Comparison of ENCODE assay signal across 1 cellular context in genomic region chr22:26589845-26590524, GRCh38.
TF ChIP-seq lines count a peak whose summit lies in the region.

Gene TPST2 (minus strand): TSS chr22:26590132. CDS start chr22:26541630, 48,502 bp downstream.

TF ChIP-seq in HEK293, 187 proteins besides CTCF, POLR2A, EP300 and RAD21 (continued from another document and continues in another):
- TF ChIP-seq ZNF280D (tag by site-specific recombination; IDR thresholded peaks at IDR 0.05) (no peak), FEZF1 (tag by site-specific recombination; IDR thresholded peaks at IDR 0.05) (no peak), ZNF837 (tag by site-specific recombination; IDR thresholded peaks at IDR 0.05) (no peak), ZNF292 (tag by site-specific recombination; IDR thresholded peaks at IDR 0.05; ENCODE audit: borderline replicate concordance, low read depth) (no peak), ZNF626 (tag by site-specific recombination; IDR thresholded peaks at IDR 0.05) (no peak), ZNF19 (tag by site-specific recombination; IDR thresholded peaks at IDR 0.05; ENCODE audit: low read depth) (no peak), ZNF354C (tag by site-specific recombination; IDR thresholded peaks at IDR 0.05; ENCODE audit: borderline replicate concordance, low read depth) (no peak), ZNF16 (tag by site-specific recombination; IDR thresholded peaks at IDR 0.05; ENCODE audit: low read depth) (no peak), ZNF677 (tag by site-specific recombination; IDR thresholded peaks at IDR 0.05) (no peak), ZNF580 (tag by site-specific recombination; IDR thresholded peaks at IDR 0.05) (0 out of 2 replicates have a peak, but pooled peaks have one; percentile 31), ZNF660 (tag by site-specific recombination; IDR thresholded peaks at IDR 0.05) (0 out of 2 replicates have a peak, but pooled peaks have one; percentile 18), ZNF768 (tag by site-specific recombination; IDR thresholded peaks at IDR 0.05) (no peak), ZBTB21 (tag by site-specific recombination; IDR thresholded peaks at IDR 0.05) (no peak), ZBTB7A (tag by site-specific recombination; IDR thresholded peaks at IDR 0.05; ENCODE audit: low read depth) (no peak), PATZ1 (tag by site-specific recombination; IDR thresholded peaks at IDR 0.05) (0 out of 2 replicates have a peak, but pooled peaks have one; percentile 18), ZNF362 (tag by site-specific recombination; IDR thresholded peaks at IDR 0.05) (no peak), ZNF654 (tag by site-specific recombination; IDR thresholded peaks at IDR 0.05; ENCODE audit: low read depth) (no peak), ZNF664 (tag by site-specific recombination; IDR thresholded peaks at IDR 0.05) (no peak), ZNF114 (tag by site-specific recombination; IDR thresholded peaks at IDR 0.05) (no peak), SP3 (tag by site-specific recombination; IDR thresholded peaks at IDR 0.05) (peak; percentile 32; the same call in 1 of the 2 replicates), ZBTB11 (tag by site-specific recombination; conservative IDR thresholded peaks at IDR 0.05; ENCODE audit: low read depth) (no peak), ZNF596 (tag by site-specific recombination; IDR thresholded peaks at IDR 0.05) (no peak), ZNF335 (tag by site-specific recombination; conservative IDR thresholded peaks at IDR 0.05) (peak; percentile 72), ZNF433 (tag by site-specific recombination; IDR thresholded peaks at IDR 0.05; ENCODE audit: low read depth) (no peak), ZSCAN23 (tag by site-specific recombination; IDR thresholded peaks at IDR 0.05) (no peak), ZNF830 (tag by site-specific recombination; IDR thresholded peaks at IDR 0.05; ENCODE audit: low read depth) (no peak), YY2 (tag by site-specific recombination; IDR thresholded peaks at IDR 0.05) (no peak), AEBP2 (tag by site-specific recombination; IDR thresholded peaks at IDR 0.05; ENCODE audit: borderline replicate concordance) (no peak), ZBTB17 (tag by site-specific recombination; IDR thresholded peaks at IDR 0.05) (no peak), GFI1B (tag by site-specific recombination; IDR thresholded peaks at IDR 0.05) (no peak), ZFP37 (tag by site-specific recombination; IDR thresholded peaks at IDR 0.05) (no peak), ZNF530 (tag by site-specific recombination; IDR thresholded peaks at IDR 0.05; ENCODE audit: low read depth) (no peak), ZBTB8A (tag by site-specific recombination; IDR thresholded peaks at IDR 0.05) (peak; percentile 65), ZNF514 (tag by site-specific recombination; IDR thresholded peaks at IDR 0.05) (no peak)
- TF ChIP-seq, protein P1, sequence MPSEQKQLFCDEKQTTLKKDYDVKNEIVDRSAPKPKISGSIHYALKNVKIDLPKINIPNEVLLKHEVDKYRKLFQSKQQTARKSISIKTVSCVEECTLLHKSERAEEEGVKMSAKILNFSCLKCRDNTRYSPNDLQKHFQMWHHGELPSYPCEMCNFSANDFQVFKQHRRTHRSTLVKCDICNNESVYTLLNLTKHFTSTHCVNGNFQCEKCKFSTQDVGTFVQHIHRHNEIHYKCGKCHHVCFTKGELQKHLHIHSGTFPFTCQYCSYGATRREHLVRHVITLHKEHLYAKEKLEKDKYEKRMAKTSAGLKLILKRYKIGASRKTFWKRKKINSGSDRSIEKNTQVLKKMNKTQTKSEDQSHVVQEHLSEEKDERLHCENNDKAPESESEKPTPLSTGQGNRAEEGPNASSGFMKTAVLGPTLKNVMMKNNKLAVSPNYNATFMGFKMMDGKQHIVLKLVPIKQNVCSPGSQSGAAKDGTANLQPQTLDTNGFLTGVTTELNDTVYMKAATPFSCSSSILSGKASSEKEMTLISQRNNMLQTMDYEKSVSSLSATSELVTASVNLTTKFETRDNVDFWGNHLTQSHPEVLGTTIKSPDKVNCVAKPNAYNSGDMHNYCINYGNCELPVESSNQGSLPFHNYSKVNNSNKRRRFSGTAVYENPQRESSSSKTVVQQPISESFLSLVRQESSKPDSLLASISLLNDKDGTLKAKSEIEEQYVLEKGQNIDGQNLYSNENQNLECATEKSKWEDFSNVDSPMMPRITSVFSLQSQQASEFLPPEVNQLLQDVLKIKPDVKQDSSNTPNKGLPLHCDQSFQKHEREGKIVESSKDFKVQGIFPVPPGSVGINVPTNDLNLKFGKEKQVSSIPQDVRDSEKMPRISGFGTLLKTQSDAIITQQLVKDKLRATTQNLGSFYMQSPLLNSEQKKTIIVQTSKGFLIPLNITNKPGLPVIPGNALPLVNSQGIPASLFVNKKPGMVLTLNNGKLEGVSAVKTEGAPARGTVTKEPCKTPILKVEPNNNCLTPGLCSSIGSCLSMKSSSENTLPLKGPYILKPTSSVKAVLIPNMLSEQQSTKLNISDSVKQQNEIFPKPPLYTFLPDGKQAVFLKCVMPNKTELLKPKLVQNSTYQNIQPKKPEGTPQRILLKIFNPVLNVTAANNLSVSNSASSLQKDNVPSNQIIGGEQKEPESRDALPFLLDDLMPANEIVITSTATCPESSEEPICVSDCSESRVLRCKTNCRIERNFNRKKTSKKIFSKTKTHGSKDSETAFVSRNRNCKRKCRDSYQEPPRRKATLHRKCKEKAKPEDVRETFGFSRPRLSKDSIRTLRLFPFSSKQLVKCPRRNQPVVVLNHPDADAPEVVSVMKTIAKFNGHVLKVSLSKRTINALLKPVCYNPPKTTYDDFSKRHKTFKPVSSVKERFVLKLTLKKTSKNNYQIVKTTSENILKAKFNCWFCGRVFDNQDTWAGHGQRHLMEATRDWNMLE (tag by site-specific recombination; conservative IDR thresholded peaks at IDR 0.05; ENCODE audit: low read depth), result no peak
- TF ChIP-seq, protein P2, sequence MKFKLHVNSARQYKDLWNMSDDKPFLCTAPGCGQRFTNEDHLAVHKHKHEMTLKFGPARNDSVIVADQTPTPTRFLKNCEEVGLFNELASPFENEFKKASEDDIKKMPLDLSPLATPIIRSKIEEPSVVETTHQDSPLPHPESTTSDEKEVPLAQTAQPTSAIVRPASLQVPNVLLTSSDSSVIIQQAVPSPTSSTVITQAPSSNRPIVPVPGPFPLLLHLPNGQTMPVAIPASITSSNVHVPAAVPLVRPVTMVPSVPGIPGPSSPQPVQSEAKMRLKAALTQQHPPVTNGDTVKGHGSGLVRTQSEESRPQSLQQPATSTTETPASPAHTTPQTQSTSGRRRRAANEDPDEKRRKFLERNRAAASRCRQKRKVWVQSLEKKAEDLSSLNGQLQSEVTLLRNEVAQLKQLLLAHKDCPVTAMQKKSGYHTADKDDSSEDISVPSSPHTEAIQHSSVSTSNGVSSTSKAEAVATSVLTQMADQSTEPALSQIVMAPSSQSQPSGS (tag by site-specific recombination; IDR thresholded peaks at IDR 0.05; ENCODE audit: low read depth), result no peak
- TF ChIP-seq, protein P3, sequence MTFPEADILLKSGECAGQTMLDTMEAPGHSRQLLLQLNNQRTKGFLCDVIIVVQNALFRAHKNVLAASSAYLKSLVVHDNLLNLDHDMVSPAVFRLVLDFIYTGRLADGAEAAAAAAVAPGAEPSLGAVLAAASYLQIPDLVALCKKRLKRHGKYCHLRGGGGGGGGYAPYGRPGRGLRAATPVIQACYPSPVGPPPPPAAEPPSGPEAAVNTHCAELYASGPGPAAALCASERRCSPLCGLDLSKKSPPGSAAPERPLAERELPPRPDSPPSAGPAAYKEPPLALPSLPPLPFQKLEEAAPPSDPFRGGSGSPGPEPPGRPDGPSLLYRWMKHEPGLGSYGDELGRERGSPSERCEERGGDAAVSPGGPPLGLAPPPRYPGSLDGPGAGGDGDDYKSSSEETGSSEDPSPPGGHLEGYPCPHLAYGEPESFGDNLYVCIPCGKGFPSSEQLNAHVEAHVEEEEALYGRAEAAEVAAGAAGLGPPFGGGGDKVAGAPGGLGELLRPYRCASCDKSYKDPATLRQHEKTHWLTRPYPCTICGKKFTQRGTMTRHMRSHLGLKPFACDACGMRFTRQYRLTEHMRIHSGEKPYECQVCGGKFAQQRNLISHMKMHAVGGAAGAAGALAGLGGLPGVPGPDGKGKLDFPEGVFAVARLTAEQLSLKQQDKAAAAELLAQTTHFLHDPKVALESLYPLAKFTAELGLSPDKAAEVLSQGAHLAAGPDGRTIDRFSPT (tag by site-specific recombination; IDR thresholded peaks at IDR 0.05), result no peak
